33 cellular contexts compared by ENCODE assay signal in genomic region chr18:21336846-21337245, GRCh38.
"Had no signal": no experiment of that assay in that cellular context is flagged by ENCODE, and none has a peak within 500 bp of the region (broad histone marks: within the 10 kb centered on the region; RNA-seq: fewer than 3 reads in every experiment).

No MANE protein-coding gene starts in this region.

- FAIRE-seq: urothelium cell line had no signal

- H3K79me2 ChIP-seq: parathyroid adenoma had no signal

- H3K36me3 ChIP-seq: ovary, right lobe of liver, sigmoid colon, spleen, suprapubic skin, tibial nerve, upper lobe of left lung, vagina had no signal

- H3K4me2 ChIP-seq: smooth muscle cell had no signal

- H3K9me3 ChIP-seq: ovary, psoas muscle, right lobe of liver, sigmoid colon, spleen, suprapubic skin, testis, tibial nerve, upper lobe of left lung, vagina had no signal

- H3K27ac Mint-ChIP-seq: naive thymus-derived CD4-positive, alpha-beta T cell; natural killer cell; nephron; progenitor cell of endocrine pancreas; stimulated activated memory B cell treated with anti-CD40 and anti-IgM and Interleukin-4, amounts not matched to agents 10 μg/mL and 1 μg/mL and 100 μg/mL, for 72 hours; stimulated activated naive CD8-positive, alpha-beta T cell treated with anti-CD3 and anti-CD28 coated beads, Interleukin-15, amount 100 ng/mL, for 72 hours had no signal

- H2AFZ ChIP-seq: parathyroid adenoma had no signal

- DNase-seq: naive thymus-derived CD4-positive, alpha-beta T cell; natural killer cell; occipital lobe; ovary; posterior cingulate gyrus; psoas muscle; right cardiac atrium; right lobe of liver; sigmoid colon; spleen; stimulated activated CD4-positive, alpha-beta T cell treated with anti-CD3 and anti-CD28 coated beads, Interleukin-12 subunit alpha, Interleukin-12 subunit beta, amount 100 ng/mL, for 4 hours; stimulated activated CD4-positive, alpha-beta T cell treated with anti-CD3 and anti-CD28 coated beads, Interleukin-1b, Interleukin-23, amount 100 ng/mL, for 48 hours; stimulated activated CD4-positive, alpha-beta T cell treated with anti-CD3 and anti-CD28 coated beads, Interleukin-4, amount 100 ng/mL, for 1 hour; stimulated activated CD4-positive, alpha-beta T cell treated with anti-CD3 and anti-CD28 coated beads, Interleukin-4, amount 100 ng/mL, for 4 hours; stimulated activated CD8-positive, alpha-beta memory T cell treated with anti-CD3 and anti-CD28 coated beads, Interleukin-4, amount 100 ng/mL, for 48 hours; stimulated activated naive CD4-positive, alpha-beta T cell; stimulated activated naive CD8-positive, alpha-beta T cell treated with anti-CD3 and anti-CD28 coated beads, Interleukin-15, amount 100 ng/mL, for 72 hours; stimulated activated naive CD8-positive, alpha-beta T cell treated with anti-CD3 and anti-CD28 coated beads, Interleukin-15, Interleukin-2, amounts not matched to agents 100 U/mL and 50 U/mL, for 24 hours; substantia nigra; testis; trophoblast cell; upper lobe of left lung had no signal

- H3K27me3 Mint-ChIP-seq: progenitor cell of endocrine pancreas; stimulated activated memory B cell treated with anti-CD40 and anti-IgM and Interleukin-4, amounts not matched to agents 10 μg/mL and 1 μg/mL and 100 μg/mL, for 72 hours; stimulated activated naive CD8-positive, alpha-beta T cell treated with anti-CD3 and anti-CD28 coated beads, Interleukin-15, amount 100 ng/mL, for 72 hours had no signal

- H3K4me3 ChIP-seq: ovary, psoas muscle, right lobe of liver, sigmoid colon, skin epidermis, smooth muscle cell, spleen, suprapubic skin, testis, tibial nerve, upper lobe of left lung, vagina had no signal

- H3K27me3 ChIP-seq: ovary, right lobe of liver, sigmoid colon, spleen, suprapubic skin, testis, tibial nerve, upper lobe of left lung, vagina had no signal

- H3K4me1 Mint-ChIP-seq: naive thymus-derived CD4-positive, alpha-beta T cell; natural killer cell; nephron; stimulated activated memory B cell treated with anti-CD40 and anti-IgM and Interleukin-4, amounts not matched to agents 10 μg/mL and 1 μg/mL and 100 μg/mL, for 72 hours; stimulated activated naive CD8-positive, alpha-beta T cell treated with anti-CD3 and anti-CD28 coated beads, Interleukin-15, amount 100 ng/mL, for 72 hours had no signal

- H3K9ac ChIP-seq: parathyroid adenoma had no signal

- H3K4me3 Mint-ChIP-seq: naive thymus-derived CD4-positive, alpha-beta T cell; natural killer cell; nephron; neural crest cell; stimulated activated memory B cell treated with anti-CD40 and anti-IgM and Interleukin-4, amounts not matched to agents 10 μg/mL and 1 μg/mL and 100 μg/mL, for 72 hours; stimulated activated naive CD8-positive, alpha-beta T cell treated with anti-CD3 and anti-CD28 coated beads, Interleukin-15, amount 100 ng/mL, for 72 hours had no signal

- H3K27ac ChIP-seq: ovary, parathyroid adenoma, psoas muscle, right lobe of liver, sigmoid colon, skin epidermis, spleen, suprapubic skin, testis, tibial nerve, upper lobe of left lung, vagina had no signal

- H3K4me1 ChIP-seq: parathyroid adenoma, psoas muscle, sigmoid colon, spleen, suprapubic skin, tibial nerve, upper lobe of left lung, vagina had no signal

- H3K9me3 Mint-ChIP-seq: natural killer cell; nephron; stimulated activated memory B cell treated with anti-CD40 and anti-IgM and Interleukin-4, amounts not matched to agents 10 μg/mL and 1 μg/mL and 100 μg/mL, for 72 hours; stimulated activated naive CD8-positive, alpha-beta T cell treated with anti-CD3 and anti-CD28 coated beads, Interleukin-15, amount 100 ng/mL, for 72 hours had no signal

- H3K36me3 Mint-ChIP-seq: naive thymus-derived CD4-positive, alpha-beta T cell; natural killer cell; stimulated activated memory B cell treated with anti-CD40 and anti-IgM and Interleukin-4, amounts not matched to agents 10 μg/mL and 1 μg/mL and 100 μg/mL, for 72 hours had no signal
